Comparison of ENCODE assay signal across 1 cellular context in genomic region chr6:104700371-104701185, GRCh38.
TF ChIP-seq lines count a peak whose summit lies in the region.

No MANE protein-coding gene starts in this region.

TF ChIP-seq in WTC11, 78 proteins besides CTCF, POLR2A, EP300 and RAD21 (continued from another document):
- TF ChIP-seq, protein P1, sequence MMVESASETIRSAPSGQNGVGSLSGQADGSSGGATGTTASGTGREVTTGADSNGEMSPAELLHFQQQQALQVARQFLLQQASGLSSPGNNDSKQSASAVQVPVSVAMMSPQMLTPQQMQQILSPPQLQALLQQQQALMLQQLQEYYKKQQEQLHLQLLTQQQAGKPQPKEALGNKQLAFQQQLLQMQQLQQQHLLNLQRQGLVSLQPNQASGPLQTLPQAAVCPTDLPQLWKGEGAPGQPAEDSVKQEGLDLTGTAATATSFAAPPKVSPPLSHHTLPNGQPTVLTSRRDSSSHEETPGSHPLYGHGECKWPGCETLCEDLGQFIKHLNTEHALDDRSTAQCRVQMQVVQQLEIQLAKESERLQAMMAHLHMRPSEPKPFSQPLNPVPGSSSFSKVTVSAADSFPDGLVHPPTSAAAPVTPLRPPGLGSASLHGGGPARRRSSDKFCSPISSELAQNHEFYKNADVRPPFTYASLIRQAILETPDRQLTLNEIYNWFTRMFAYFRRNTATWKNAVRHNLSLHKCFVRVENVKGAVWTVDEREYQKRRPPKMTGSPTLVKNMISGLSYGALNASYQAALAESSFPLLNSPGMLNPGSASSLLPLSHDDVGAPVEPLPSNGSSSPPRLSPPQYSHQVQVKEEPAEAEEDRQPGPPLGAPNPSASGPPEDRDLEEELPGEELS (CRISPR knock-in tag; IDR thresholded peaks at IDR 0.05): no peak
- TF ChIP-seq EMX1 (CRISPR knock-in tag; IDR thresholded peaks at IDR 0.05): no peak
- no peak for TF ChIP-seq HMGA2 (CRISPR knock-in tag; IDR thresholded peaks at IDR 0.05)
- TF ChIP-seq ATF6 (CRISPR knock-in tag; IDR thresholded peaks at IDR 0.05): no peak
- TF ChIP-seq SP1 (CRISPR knock-in tag; conservative IDR thresholded peaks at IDR 0.05): no peak
- TF ChIP-seq ZBTB43 (CRISPR knock-in tag; IDR thresholded peaks at IDR 0.05): no peak
